ENCODE assay signal across 14 cellular contexts in the genomic region with DNA sequence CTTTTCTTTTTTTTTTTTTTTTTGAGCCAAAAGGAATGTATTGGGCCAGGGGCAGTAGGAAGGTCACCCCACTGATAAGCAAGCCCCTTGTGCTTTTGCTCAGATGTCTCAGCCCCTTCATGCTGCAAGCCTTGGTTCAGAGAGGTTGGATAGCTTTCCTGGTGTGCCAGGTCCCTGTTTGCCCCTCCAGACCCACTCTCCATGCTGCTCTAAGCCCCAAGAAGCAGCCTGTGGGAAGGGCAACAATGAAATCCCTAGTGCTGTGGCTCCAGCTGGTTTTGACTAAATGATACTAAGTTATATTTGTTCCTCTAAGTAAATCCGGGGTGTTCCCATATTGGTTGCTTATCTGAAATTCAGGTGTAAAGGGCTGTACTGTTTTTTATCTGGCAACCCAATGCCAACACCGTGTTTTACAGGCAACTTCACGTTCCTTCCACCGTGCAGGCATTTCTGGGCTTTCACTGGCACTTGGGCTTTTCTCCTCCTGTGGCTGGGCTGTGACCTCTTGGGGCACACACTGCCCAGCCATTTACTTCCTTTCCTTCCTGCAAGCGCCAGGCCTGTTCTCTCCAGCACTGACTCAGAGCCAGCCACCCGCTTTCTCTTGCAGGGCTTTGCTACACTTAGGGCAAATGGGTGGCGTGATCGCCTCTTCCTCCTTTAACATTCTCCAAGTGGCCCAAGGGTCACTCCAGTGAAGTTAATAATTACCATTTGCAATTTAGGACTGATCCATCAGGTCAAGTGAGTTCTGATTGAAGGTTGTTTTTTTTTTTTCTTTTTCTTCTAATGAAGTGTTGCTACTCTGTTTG. TPM values are rescaled to one million over a fixed set of nuclear protein-coding genes. Genes with fewer than 3 reads are reported as not detected.
DNase-seq lines count a peak whose midpoint lies in the region; ATAC-seq, FAIRE-seq and TF ChIP-seq lines count a peak whose summit lies in the region.
"Had no signal": no experiment of that assay in that cellular context is flagged by ENCODE, and none has a peak within 500 bp of the region (broad histone marks: within the 10 kb centered on the region; RNA-seq: fewer than 3 reads in every experiment).

No MANE protein-coding gene starts in this region.

- H3K9ac ChIP-seq in neural progenitor cell, result no peak overlapping the region

- 6 to 57% (median 34%) methylated on average over 8 of the region's 8 CpGs for WGBS in small intestine, 3 donors

- intact Hi-C loops in activated naive CD4-positive, alpha-beta T cell treated with anti-CD3 and anti-CD28 coated beads for 36 hours (cut with micrococcal nuclease), result no loop called here

- in situ Hi-C loops in astrocyte of the spinal cord (cut with HindIII; ENCODE audit: low sequenced_read_pairs), result no loop called here

- H3K4me3 Mint-ChIP-seq in activated naive CD4-positive, alpha-beta T cell treated with anti-CD3 and anti-CD28 coated beads for 36 hours, result no peak overlapping the region
- no peak overlapping the region for H3K4me3 Mint-ChIP-seq in neural progenitor cell

- DNase-seq in HT-29 (ENCODE audit: low spot score), result peak; percentile 96
- peak; percentile 41 for DNase-seq in astrocyte of the spinal cord (ENCODE audit: low read depth, low spot score)
- DNase-seq in kidney glomerular epithelial cell (lab: John Stamatoyannopoulos, UW), result peak; percentile 32
- peak; percentile 97 for DNase-seq in small intestine
- no peak for DNase-seq in retina
- no peak for DNase-seq in activated naive CD4-positive, alpha-beta T cell treated with anti-CD3 and anti-CD28 coated beads for 36 hours
- no peak for DNase-seq in neural progenitor cell (ENCODE audit: low spot score)
- DNase-seq: DND-41; effector CD8-positive, alpha-beta T cell; NCI-H226; T-helper 1 cell had no signal

- no peaks in the 10 kb centered on the region for H3K4me1 Mint-ChIP-seq in activated naive CD4-positive, alpha-beta T cell treated with anti-CD3 and anti-CD28 coated beads for 36 hours (ENCODE audit: low read depth)
- H3K4me1 Mint-ChIP-seq in neural progenitor cell, result peaks cover 25% of the 10 kb centered on the region

- no peak for TF ChIP-seq CTCF in astrocyte of the spinal cord (IDR thresholded peaks at IDR 0.05; ENCODE audit: low read depth, low read length)
- no peak for TF ChIP-seq CTCF in neural progenitor cell (IDR thresholded peaks at IDR 0.05)

- H3K9me3 ChIP-seq in small intestine (ENCODE audit: control insufficient read depth, low read depth) (no peaks in the 10 kb centered on the region), neural progenitor cell (ENCODE audit: low read depth) (no peaks in the 10 kb centered on the region)
- H3K9me3 ChIP-seq: HAP-1 had no signal

- H3F3A ChIP-seq in neural progenitor cell (ENCODE audit: low read depth), result no peaks in the 10 kb centered on the region

- no peak overlapping the region for H3K27ac Mint-ChIP-seq in activated naive CD4-positive, alpha-beta T cell treated with anti-CD3 and anti-CD28 coated beads for 36 hours
- H3K27ac Mint-ChIP-seq in neural progenitor cell, result no peak overlapping the region

- H3K4me1 ChIP-seq in small intestine (ENCODE audit: control insufficient read depth in 2 of 2, insufficient read depth in 1 of 2, low read depth in 1 of 2, low read length in 1 of 2), result peaks cover 6 to 12% of the 10 kb centered on the region in 2 donors
- no peaks in the 10 kb centered on the region for H3K4me1 ChIP-seq in neural progenitor cell

- H3K4me3 ChIP-seq in astrocyte of the spinal cord (ENCODE audit: low read depth, low read length), result no peak overlapping the region
- H3K4me3 ChIP-seq in small intestine (ENCODE audit: low read depth in 1 of 2, low read length in 2 of 2), result no peak overlapping the region
- H3K4me3 ChIP-seq in neural progenitor cell, result no peak overlapping the region
- H3K4me3 ChIP-seq: HAP-1 had no signal

- H4K20me1 ChIP-seq in neural progenitor cell (ENCODE audit: low read depth), result no peaks in the 10 kb centered on the region

- no peaks in the 10 kb centered on the region for H3K27me3 ChIP-seq in small intestine (ENCODE audit: control insufficient read depth in 2 of 2, insufficient read depth in 2 of 2, low read length in 2 of 2)
- H3K27me3 ChIP-seq in neural progenitor cell, result no peaks in the 10 kb centered on the region

- no peaks in the 10 kb centered on the region for H3K79me2 ChIP-seq in neural progenitor cell (ENCODE audit: low read depth)

- H3K27me3 Mint-ChIP-seq in activated naive CD4-positive, alpha-beta T cell treated with anti-CD3 and anti-CD28 coated beads for 36 hours (ENCODE audit: low read depth), result no peaks in the 10 kb centered on the region
- peaks cover 2% of the 10 kb centered on the region for H3K27me3 Mint-ChIP-seq in neural progenitor cell (ENCODE audit: insufficient read depth, low read depth)

- no peaks in the 10 kb centered on the region for H3K9me3 Mint-ChIP-seq in activated naive CD4-positive, alpha-beta T cell treated with anti-CD3 and anti-CD28 coated beads for 36 hours
- no peaks in the 10 kb centered on the region for H3K9me3 Mint-ChIP-seq in neural progenitor cell

- H3K36me3 ChIP-seq in small intestine (ENCODE audit: control insufficient read depth in 2 of 2, insufficient read depth in 2 of 2, low read length in 2 of 2), result no peaks in the 10 kb centered on the region
- no peaks in the 10 kb centered on the region for H3K36me3 ChIP-seq in neural progenitor cell
- H3K36me3 ChIP-seq: HAP-1 had no signal

- H3K27ac ChIP-seq in small intestine (ENCODE audit: low read depth in 1 of 2, low read length in 1 of 2) (peak overlapping the region; percentile 76 to 87), neural progenitor cell (no peak overlapping the region)

- H3K36me3 Mint-ChIP-seq in activated naive CD4-positive, alpha-beta T cell treated with anti-CD3 and anti-CD28 coated beads for 36 hours (ENCODE audit: low read depth), result no peaks in the 10 kb centered on the region
- H3K36me3 Mint-ChIP-seq in neural progenitor cell, result no peaks in the 10 kb centered on the region

- no peak for FAIRE-seq in small intestine (lab: Jason Lieb, UNC)
- FAIRE-seq: urothelium cell line had no signal

- no peak for ATAC-seq in HG02981 (IDR thresholded peaks at IDR 0.05; ENCODE audit: unreplicated experiment)

- CTCF ChIA-PET in activated naive CD4-positive, alpha-beta T cell treated with anti-CD3 and anti-CD28 coated beads for 36 hours (lab: Charles Lee), result interaction anchor here (0.8 kb wide), 1 partner anchor 14 kb away, joined by 3 read pairs; no protein-coding TSS in a partner anchor

- no peak overlapping the region for H2AFZ ChIP-seq in neural progenitor cell (replicated peaks)

- H3K4me2 ChIP-seq in neural progenitor cell, result no peak overlapping the region

RNA-seq across cellular contexts. Expression of a gene that starts 21.6 kb away (rescaled TPM):
- total RNA-seq in HT-29 (2014; rRNA removed; shearing (Covaris generic)), result 0.34 and 0.46 TPM in 2 replicates
- 1 to 10 TPM; 4.1 to 9.8 (median 4.9) TPM for polyA plus RNA-seq in small intestine
- under 1 TPM; 0.57 to 0.88 TPM for total RNA-seq in activated naive CD4-positive, alpha-beta T cell treated with anti-CD3 and anti-CD28 coated beads for 36 hours
- total RNA-seq in neural progenitor cell (ENCODE audit: low replicate concordance), result 4.6 and 6.1 TPM in 2 replicates

RNA-seq across cellular contexts. Expression of a gene that starts 36.0 kb away (rescaled TPM):
- total RNA-seq in HT-29 (2014; rRNA removed; shearing (Covaris generic)), result 82.4 and 97.6 TPM in 2 replicates
- polyA plus RNA-seq in small intestine, result 10 to 100 TPM in 1 of 3 donors, 1 to 10 TPM in 2; 2.4 to 11.5 (median 5.4) TPM
- total RNA-seq in activated naive CD4-positive, alpha-beta T cell treated with anti-CD3 and anti-CD28 coated beads for 36 hours, result 100 to 1,000 TPM in 1 of 2 experiments, 10 to 100 TPM in 1; 92.5 to 104 TPM
- total RNA-seq in neural progenitor cell (ENCODE audit: low replicate concordance), result 50.9 and 81.7 TPM in 2 replicates

Comparison
In these comparisons a context has a peak if more than half of its experiments do, and no peak if none do; other contexts are left out.
1. DNase-seq: peak in HT-29 (single experiment), astrocyte of the spinal cord (single experiment), kidney glomerular epithelial cell (single experiment) and small intestine (single experiment); none in retina (single experiment), activated naive CD4-positive, alpha-beta T cell treated with anti-CD3 and anti-CD28 coated beads for 36 hours (single experiment) and neural progenitor cell (single experiment).